Comparison of ENCODE assay signal across 8 cellular contexts in genomic region chr7:122143751-122144711, GRCh38. TPM values are rescaled to one million over a fixed set of nuclear protein-coding genes. Genes with fewer than 3 reads are reported as not detected.
A peak's percentile ranks its signal among the peaks of the same experiment; 100 is the strongest.
DNase-seq lines count a peak whose midpoint lies in the region; ATAC-seq and TF ChIP-seq lines count a peak whose summit lies in the region.

TSS of gene AASS (minus strand) at chr7:122144249. CDS start at chr7:122133726, 10,523 bp downstream.

- H2AFZ ChIP-seq in neuron (ENCODE audit: low read depth, low read length) = peak within 1 kb of the TSS; percentile 96

- peak within 1 kb of the TSS; percentile 100 for H3K4me3 Mint-ChIP-seq in Calu3 (ENCODE audit: low read depth, unreplicated experiment)
- peak within 1 kb of the TSS; percentile 93 to 99 (median 96) for H3K4me3 Mint-ChIP-seq in IgD-negative memory B cell

- 0 out of 2 replicates have a peak, but pooled peaks cover 3% of the 10 kb centered on the region for H3K4me1 ChIP-seq in SJSA1 (replicated peaks)
- peaks cover 17% of the 10 kb centered on the region for H3K4me1 ChIP-seq in neuron (ENCODE audit: insufficient read depth, low read length)
- H3K4me1 ChIP-seq in stomach = peaks cover 5 to 26% (median 14%) of the 10 kb centered on the region in 4 donors

- H3K27ac ChIP-seq in SJSA1 = peak within 1 kb of the TSS; percentile 67
- peak within 1 kb of the TSS; percentile 88 to 98 (median 96) for H3K27ac ChIP-seq in stomach

- H3K36me3 Mint-ChIP-seq in Calu3 (ENCODE audit: insufficient read depth, unreplicated experiment) (peaks cover 16% of the 10 kb centered on the region), IgD-negative memory B cell (peaks cover 3% of the 10 kb centered on the region)
- H3K36me3 Mint-ChIP-seq in activated naive CD4-positive, alpha-beta T cell treated with anti-CD3 and anti-CD28 coated beads, Interleukin-2, amount 50 U/mL, for 72 hours = peaks cover 12 to 18% of the 10 kb centered on the region in 2 donors

- intact Hi-C loops in Calu3 (cut with micrococcal nuclease; ENCODE audit: unreplicated experiment) = loop anchor here (2.0 kb wide), 1 partner anchor 23 kb away; no protein-coding TSS in a partner anchor
- intact Hi-C loops in stomach (cut with DNase I; ENCODE audit: low total_unique reads) = no loop called here

- BruUV-seq in Calu3 (replicated peaks; lab: Mats Ljungman, UMichigan) = no TSS peak

- no peak for TF ChIP-seq CTCF in Calu3 (IDR thresholded peaks at IDR 0.05; ENCODE audit: unreplicated experiment)
- TF ChIP-seq CTCF in stomach (IDR thresholded peaks at IDR 0.05) = no peak

- peak in 1 of 4 donors; percentile 48 for TF ChIP-seq POLR2A in stomach (IDR thresholded peaks at IDR 0.05)

- H3K36me3 ChIP-seq in SJSA1 (no peaks in the 10 kb centered on the region), neuron (ENCODE audit: insufficient read depth, low read length) (no peaks in the 10 kb centered on the region), stomach (no peaks in the 10 kb centered on the region)

- CTCF ChIA-PET in Calu3 (lab: Charles Lee) = interaction anchor here (0.5 kb wide), 1 partner anchor 13 kb away, joined by 3 read pairs; no protein-coding TSS in a partner anchor

- H3K9me3 ChIP-seq in SJSA1 (replicated peaks) = no peaks in the 10 kb centered on the region
- no peaks in the 10 kb centered on the region for H3K9me3 ChIP-seq in neuron (ENCODE audit: low read length)
- no peaks in the 10 kb centered on the region for H3K9me3 ChIP-seq in stomach

- peak; percentile 91 for DNase-seq in Calu3
- DNase-seq in SJSA1 (ENCODE audit: low read depth in 1 of 2, low spot score in 2 of 2) = peak; percentile 92 to 96
- DNase-seq in activated naive CD4-positive, alpha-beta T cell treated with anti-CD3 and anti-CD28 coated beads, Interleukin-2, amount 50 U/mL, for 72 hours (ENCODE audit: low spot score in 2 of 2) = peak; percentile 63 to 87
- peak; percentile 88 for DNase-seq in germinal center (ENCODE audit: low spot score)
- DNase-seq in stomach = peak; percentile 96

- peak; percentile 97 for TF ChIP-seq EP300 in stomach (IDR thresholded peaks at IDR 0.05)

- H3K27ac Mint-ChIP-seq in Calu3 (ENCODE audit: unreplicated experiment) (peak within 1 kb of the TSS; percentile 98), IgD-negative memory B cell (peak within 1 kb of the TSS; percentile 56 to 82 (median 79))
- peak within 1 kb of the TSS; percentile 56 to 81 for H3K27ac Mint-ChIP-seq in activated naive CD4-positive, alpha-beta T cell treated with anti-CD3 and anti-CD28 coated beads, Interleukin-2, amount 50 U/mL, for 72 hours

- no peaks in the 10 kb centered on the region for H3K27me3 Mint-ChIP-seq in Calu3 (ENCODE audit: unreplicated experiment)
- peaks cover 6% of the 10 kb centered on the region for H3K27me3 Mint-ChIP-seq in IgD-negative memory B cell

- H3K4me3 ChIP-seq in SJSA1 (peak within 1 kb of the TSS; percentile 79), neuron (ENCODE audit: low read length) (peak within 1 kb of the TSS; percentile 81), stomach (peak within 1 kb of the TSS; percentile 78 to 91 (median 85))

- H3K9me3 Mint-ChIP-seq in Calu3 (ENCODE audit: low read depth, unreplicated experiment) (no peaks in the 10 kb centered on the region), IgD-negative memory B cell (no peaks in the 10 kb centered on the region)
- no peaks in the 10 kb centered on the region for H3K9me3 Mint-ChIP-seq in activated naive CD4-positive, alpha-beta T cell treated with anti-CD3 and anti-CD28 coated beads, Interleukin-2, amount 50 U/mL, for 72 hours

- WGBS in stomach, 5 donors = 0 to 1% (median 1%) methylated on average over 61 to 69 of the region's 69 CpGs

- peak; percentile 100 for ATAC-seq in GM21619 (IDR thresholded peaks at IDR 0.05; ENCODE audit: unreplicated experiment)
- peak; percentile 98 to 99 for ATAC-seq in activated naive CD4-positive, alpha-beta T cell treated with anti-CD3 and anti-CD28 coated beads, Interleukin-2, amount 50 U/mL, for 72 hours

- H3K4me1 Mint-ChIP-seq in Calu3 (ENCODE audit: low read depth, unreplicated experiment) (peaks cover 9% of the 10 kb centered on the region), IgD-negative memory B cell (peaks cover 0 to 17% (median 16%) of the 10 kb centered on the region in 3 donors)

- H3K27me3 ChIP-seq in SJSA1 (replicated peaks) = no peaks in the 10 kb centered on the region
- peaks cover 5% of the 10 kb centered on the region for H3K27me3 ChIP-seq in neuron (ENCODE audit: insufficient read depth, low read length)
- no peaks in the 10 kb centered on the region for H3K27me3 ChIP-seq in stomach

RNA-seq across cellular contexts. Expression of gene AASS, which starts in this region (rescaled TPM):
- total RNA-seq in Calu3 (2022) (12.7 and 18.7 TPM in 2 replicates), stomach (100 to 1,000 TPM in 1 of 5 donors, 10 to 100 TPM in 3, 1 to 10 TPM in 1; 6.1 to 106 (median 25.1) TPM)
- polyA plus RNA-seq in IgD-negative memory B cell (0.68 TPM), stomach (1 to 10 TPM; 1.8 to 8.0 (median 2.0) TPM)
- total RNA-seq in SJSA1 (2014; rRNA removed; shearing (Covaris generic)) = 14.4 and 18.7 TPM in 2 replicates
- total RNA-seq in activated naive CD4-positive, alpha-beta T cell treated with anti-CD3 and anti-CD28 coated beads, Interleukin-2, amount 50 U/mL, for 72 hours = 1 to 10 TPM; 1.7 to 6.2 TPM

Comparison
In these comparisons a context has a peak if more than half of its experiments do, and no peak if none do; other contexts are left out.
1. Peak in every context shown above with its lines: DNase-seq, ATAC-seq, H3K4me3 ChIP-seq and H3K27ac ChIP-seq.